ENCODE assay signal across 17 cellular contexts in the genomic region with DNA sequence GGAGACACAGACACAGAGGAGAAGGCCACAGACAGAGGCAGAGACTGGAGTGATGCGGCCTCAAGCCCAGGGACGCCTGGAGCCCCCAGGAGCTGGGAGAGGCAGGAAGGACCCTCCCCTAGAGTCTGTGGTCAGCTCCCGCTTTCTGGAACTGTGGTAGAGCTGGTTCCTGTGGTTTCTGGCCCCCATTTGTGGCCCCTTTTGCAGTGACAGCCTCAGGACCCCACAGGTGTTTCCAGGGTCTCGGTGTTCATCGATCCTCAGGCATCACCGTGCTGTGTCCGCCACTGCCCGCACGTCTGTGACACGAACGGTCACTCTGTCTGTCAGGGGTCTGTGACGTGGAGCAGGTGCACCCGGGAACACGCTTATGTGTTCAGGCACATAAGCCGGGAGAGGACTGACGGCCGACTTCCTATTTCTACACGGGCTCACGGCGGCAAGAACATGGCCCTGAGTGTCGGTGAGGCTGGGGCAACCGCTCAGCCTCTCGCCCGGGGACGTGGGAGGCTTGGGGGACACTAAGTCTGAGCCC. TPM values are rescaled to one million over a fixed set of nuclear protein-coding genes. Genes with fewer than 3 reads are reported as not detected.
DNase-seq lines count a peak whose midpoint lies in the region; ATAC-seq and TF ChIP-seq lines count a peak whose summit lies in the region.
"Had no signal": no experiment of that assay in that cellular context is flagged by ENCODE, and none has a peak within 500 bp of the region (broad histone marks: within the 10 kb centered on the region; RNA-seq: fewer than 3 reads in every experiment).

No MANE protein-coding gene starts in this region.

- H3K4me1 ChIP-seq in right atrium auricular region (no peaks in the 10 kb centered on the region), right lobe of liver (no peaks in the 10 kb centered on the region), sigmoid colon (no peaks in the 10 kb centered on the region)
- H3K4me1 ChIP-seq: Caco-2 had no signal

- peaks cover 78% of the 10 kb centered on the region for H3K36me3 ChIP-seq in right atrium auricular region
- peaks cover 0 to 73% (median 15%) of the 10 kb centered on the region in 4 donors for H3K36me3 ChIP-seq in right lobe of liver
- peaks cover 31 to 91% (median 60%) of the 10 kb centered on the region in 4 donors for H3K36me3 ChIP-seq in sigmoid colon

- H3K27ac ChIP-seq in right atrium auricular region (no peak overlapping the region), right lobe of liver (no peak overlapping the region), sigmoid colon (no peak overlapping the region)
- H3K27ac ChIP-seq: KMS-11 had no signal

- TF ChIP-seq POLR2A in right lobe of liver (IDR thresholded peaks at IDR 0.05) (no peak), sigmoid colon (IDR thresholded peaks at IDR 0.05) (no peak)

- WGBS in right lobe of liver (ENCODE audit: insufficient coverage, low coverage, low lambda C conversion rate, missing lambda C conversion rate) = 70% methylated on average over 4 of the region's 25 CpGs
- WGBS in sigmoid colon, 2 donors = 94 to 95% methylated on average over 25 of the region's 25 CpGs

- peak; percentile 11 for DNase-seq in left ventricle myocardium superior
- no peak for DNase-seq in right atrium auricular region (ENCODE audit: low spot score)
- peak; percentile 10 to 55 (median 31) for DNase-seq in right lobe of liver
- peak; percentile 60 for DNase-seq in sigmoid colon
- DNase-seq in middle frontal gyrus (ENCODE audit: extremely low spot score, low spot score) = no peak
- no peak for DNase-seq in AG08396 (ENCODE audit: low spot score)
- DNase-seq: ACHN; Caco-2; CD4-positive, CD25-positive, alpha-beta regulatory T cell; DMS53; NCI-H1092 treated with DMSO at 0.1 percent for 48 hours; NCI-H2081 treated with DMSO at 0.1 percent for 48 hours; NCI-H510A treated with DMSO at 0.1 percent for 48 hours; SHP77 had no signal

- TF ChIP-seq CTCF in right atrium auricular region (IDR thresholded peaks at IDR 0.05) (no peak), right lobe of liver (IDR thresholded peaks at IDR 0.05) (no peak), sigmoid colon (IDR thresholded peaks at IDR 0.05) (no peak)

- H3K27me3 ChIP-seq in right atrium auricular region (no peaks in the 10 kb centered on the region), right lobe of liver (no peaks in the 10 kb centered on the region), sigmoid colon (no peaks in the 10 kb centered on the region)

- intact Hi-C loops in left ventricle myocardium superior (cut with micrococcal nuclease) = no loop called here
- intact Hi-C loops in right lobe of liver (cut with DNase I) = no loop called here
- intact Hi-C loops in sigmoid colon (cut with DNase I) = no loop called here

- ATAC-seq in left ventricle myocardium superior (no peak), right lobe of liver (no peak), HG03135 (IDR thresholded peaks at IDR 0.05; ENCODE audit: unreplicated experiment) (no peak)
- ATAC-seq: Panc1 had no signal

- no peak for TF ChIP-seq EP300 in sigmoid colon (IDR thresholded peaks at IDR 0.05)

- no peaks in the 10 kb centered on the region for H3K9me3 ChIP-seq in right atrium auricular region
- H3K9me3 ChIP-seq in right lobe of liver = no peaks in the 10 kb centered on the region
- H3K9me3 ChIP-seq in sigmoid colon = no peaks in the 10 kb centered on the region
- H3K9me3 ChIP-seq: Caco-2 had no signal

- H3K4me3 ChIP-seq in right atrium auricular region (no peak overlapping the region), right lobe of liver (no peak overlapping the region), sigmoid colon (no peak overlapping the region)

RNA-seq across cellular contexts. Expression of a gene that starts 7.9 kb away (rescaled TPM):
- 51.9 TPM for total RNA-seq in left ventricle myocardium superior
- 10 to 100 TPM; 44.6 to 52.1 TPM for total RNA-seq in right atrium auricular region
- total RNA-seq in right lobe of liver = 10 to 100 TPM; 20.9 to 32.8 (median 23.2) TPM
- 10 to 100 TPM; 22.4 to 40.3 (median 30.9) TPM for total RNA-seq in sigmoid colon
- polyA plus RNA-seq in sigmoid colon = 10 to 100 TPM; 36.0 to 65.8 (median 36.5) TPM

RNA-seq across cellular contexts. Expression of a gene that starts 29.5 kb away (rescaled TPM):
- total RNA-seq in left ventricle myocardium superior (6.8 TPM), right atrium auricular region (1 to 10 TPM; 2.2 to 3.0 TPM), right lobe of liver (10 to 100 TPM in 1 of 6 experiments, 1 to 10 TPM in 5; 3.4 to 11.2 (median 5.1) TPM), sigmoid colon (1 to 10 TPM; 2.5 to 6.8 (median 3.6) TPM)
- 10 to 100 TPM in 1 of 3 donors, 1 to 10 TPM in 2; 5.1 to 29.8 (median 9.6) TPM for polyA plus RNA-seq in sigmoid colon

Comparison
In these comparisons a context has a peak if more than half of its experiments do, and no peak if none do; other contexts are left out.
1. DNase-seq: peak in left ventricle myocardium superior (single experiment), right lobe of liver (3 of 3) and sigmoid colon (single experiment); none in right atrium auricular region (single experiment), middle frontal gyrus (single experiment) and AG08396 (single experiment).